Comparison of ENCODE assay signal across 8 cellular contexts in the genomic region with DNA sequence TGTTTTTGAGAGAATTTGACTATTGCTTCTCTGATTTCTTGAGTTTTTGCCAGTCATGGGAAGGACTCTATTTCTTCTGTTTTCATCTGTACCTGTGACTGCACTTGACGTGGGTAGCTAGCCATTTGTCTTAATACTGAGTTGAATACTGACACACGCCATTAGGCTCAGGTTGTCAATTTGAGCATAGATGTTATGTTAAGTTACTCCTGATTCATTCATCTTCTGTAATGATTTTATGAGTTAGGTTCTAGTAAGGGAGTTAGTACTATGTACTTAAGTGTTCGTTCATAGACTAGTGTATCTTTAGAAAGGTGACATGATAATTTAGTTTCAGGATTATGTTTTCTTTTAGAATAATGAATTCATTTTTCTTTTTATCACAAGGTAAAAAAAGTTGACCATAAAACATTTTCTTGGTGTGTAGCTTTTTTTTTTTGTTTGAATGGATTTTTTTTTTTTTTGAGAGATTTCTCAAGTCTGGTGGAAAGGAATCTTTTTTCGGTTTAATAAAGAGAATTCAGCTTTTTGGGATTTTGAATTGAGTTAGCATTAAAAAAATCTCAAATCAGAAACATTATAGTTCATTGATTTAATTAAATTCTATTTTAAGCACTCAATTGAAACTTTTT. TPM values are rescaled to one million over a fixed set of nuclear protein-coding genes. Genes with fewer than 3 reads are reported as not detected.
A peak's percentile ranks its signal among the peaks of the same experiment; 100 is the strongest.
DNase-seq lines count a peak whose midpoint lies in the region; ATAC-seq, FAIRE-seq and TF ChIP-seq lines count a peak whose summit lies in the region.

No MANE protein-coding gene starts in this region.

- H3K27ac ChIP-seq in left ventricle myocardium inferior (replicated peaks) (peak overlapping the region; percentile 77), HepG2 (ENCODE audit: extremely low read length, insufficient read depth, low read length) (peak overlapping the region; percentile 87), vagina (peak overlapping the region; percentile 78)

- peaks cover 2% of the 10 kb centered on the region for H3K36me3 Mint-ChIP-seq in activated naive CD8-positive, alpha-beta T cell treated with anti-CD3 and anti-CD28 coated beads, Interleukin-2, amount 50 U/mL, for 24 hours (ENCODE audit: low read depth)

- H3K36me3 ChIP-seq in left ventricle myocardium inferior (no peaks in the 10 kb centered on the region), HepG2 (replicated peaks in 1 of 2; ENCODE audit: control insufficient read depth in 1 of 2, insufficient read depth in 2 of 2, low read length in 2 of 2) (peaks cover 0 to 10% of the 10 kb centered on the region in 2 experiments; a peak in 2 of 5 replicates), vagina (no peaks in the 10 kb centered on the region)

- peaks cover 79% of the 10 kb centered on the region for H3K27me3 Mint-ChIP-seq in activated naive CD8-positive, alpha-beta T cell treated with anti-CD3 and anti-CD28 coated beads, Interleukin-2, amount 50 U/mL, for 24 hours

- POLR2A ChIA-PET in HepG2 (lab: Yijun Ruan, JAX): interaction anchor here (0.7 to 2.2 kb wide), 7 partner anchors 21 to 446 kb away, joined by 3 to 9 read pairs (median 5); no protein-coding TSS in a partner anchor

- TF ChIP-seq POLR2A in HepG2 (IDR thresholded peaks at IDR 0.05; ENCODE audit: insufficient read depth in 1 of 2, low read depth in 2 of 2, low read length in 2 of 2) (no peak), vagina (IDR thresholded peaks at IDR 0.05) (no peak)

- H3K4me2 ChIP-seq in HepG2 (ENCODE audit: low read depth, low read length): peak overlapping the region; percentile 87

- H3K27me3 ChIP-seq in left ventricle myocardium inferior (ENCODE audit: low read depth) (no peaks in the 10 kb centered on the region), HepG2 (ENCODE audit: control insufficient read depth in 1 of 2, insufficient read depth in 2 of 2, low read length in 2 of 2) (no peaks in the 10 kb centered on the region; a peak in 1 of 5 replicates), vagina (no peaks in the 10 kb centered on the region)

- 3% methylated on average over 4 of the region's 4 CpGs for WGBS in HepG2 (ENCODE audit: low lambda C conversion rate)

- H3K4me1 Mint-ChIP-seq in activated naive CD8-positive, alpha-beta T cell treated with anti-CD3 and anti-CD28 coated beads, Interleukin-2, amount 50 U/mL, for 24 hours: peaks cover 38% of the 10 kb centered on the region

- ATAC-seq in Right ventricle myocardium superior (ENCODE audit: poor library complexity): no peak
- no peak for ATAC-seq in activated naive CD8-positive, alpha-beta T cell treated with anti-CD3 and anti-CD28 coated beads, Interleukin-2, amount 50 U/mL, for 24 hours
- ATAC-seq in HepG2: no peak
- ATAC-seq in GM19397 (IDR thresholded peaks at IDR 0.05; ENCODE audit: unreplicated experiment): no peak
- no peak for ATAC-seq in GM21619 (IDR thresholded peaks at IDR 0.05; ENCODE audit: unreplicated experiment)

- no peak for TF ChIP-seq CTCF in left ventricle myocardium inferior (IDR thresholded peaks at IDR 0.05; ENCODE audit: borderline replicate concordance)
- TF ChIP-seq CTCF in HepG2 (CRISPR knock-in tag; IDR thresholded peaks at IDR 0.05): no peak
- no peak for TF ChIP-seq CTCF in vagina (IDR thresholded peaks at IDR 0.05)

- H4K20me1 ChIP-seq in HepG2 (ENCODE audit: insufficient read depth, low read length): peaks cover 57% of the 10 kb centered on the region

- DNase-seq in left ventricle myocardium inferior (no peak), Right ventricle myocardium superior (no peak), HepG2 (ENCODE audit: low spot score) (no peak), vagina (ENCODE audit: extremely low spot score in 2 of 2) (no peak)
- no peak for DNase-seq in activated naive CD8-positive, alpha-beta T cell treated with anti-CD3 and anti-CD28 coated beads, Interleukin-2, amount 50 U/mL, for 24 hours
- no peak for DNase-seq in activated CD4-positive, CD25-positive, alpha-beta regulatory T cell treated with anti-CD3 and anti-CD28 coated beads, Interleukin-2, amount 50 U/mL, for 72 hours

- H3K27ac Mint-ChIP-seq in activated naive CD8-positive, alpha-beta T cell treated with anti-CD3 and anti-CD28 coated beads, Interleukin-2, amount 50 U/mL, for 24 hours: no peak overlapping the region

- intact Hi-C loops in left ventricle myocardium inferior (cut with micrococcal nuclease): no loop called here
- intact Hi-C loops in Right ventricle myocardium superior (cut with DNase I): no loop called here
- intact Hi-C loops in HepG2 (cut with micrococcal nuclease; ENCODE audit: unreplicated experiment): loop anchor here (1.0 to 5.0 kb wide), 6 partner anchors 66 to 326 kb away; no protein-coding TSS in a partner anchor
- intact Hi-C loops in vagina (cut with DNase I): loop anchor here (5.0 kb wide), 1 partner anchor 1394 kb away; no protein-coding TSS in a partner anchor

- H3K9ac ChIP-seq in HepG2 (ENCODE audit: insufficient read depth, low read depth, low read length): peak overlapping the region; percentile 85

- CTCF ChIA-PET in HepG2 (lab: Yijun Ruan, JAX; ENCODE audit: low intra/inter-chr PET ratio, low total read pairs): no interaction called here

- peaks cover 78% of the 10 kb centered on the region for H3K4me1 ChIP-seq in left ventricle myocardium inferior
- H3K4me1 ChIP-seq in HepG2 (ENCODE audit: insufficient read depth, low read length): peaks cover 57% of the 10 kb centered on the region
- H3K4me1 ChIP-seq in vagina: peaks cover 30% of the 10 kb centered on the region

- BruUV-seq in HepG2 (replicated peaks; lab: Mats Ljungman, UMichigan): no TSS peak

- TF ChIP-seq EP300 in HepG2 (IDR thresholded peaks at IDR 0.05; ENCODE audit: low read depth in 2 of 2, low read length in 2 of 2) (no peak), HepG2 (CRISPR knock-in tag; IDR thresholded peaks at IDR 0.05; ENCODE audit: borderline replicate concordance) (no peak)

- in situ Hi-C loops in HepG2 (cut with HindIII; ENCODE audit: extremely low pct_ligation_motif_present, low pct_unique_long_range_greater_than_20kb): no loop called here

- no peaks in the 10 kb centered on the region for H3K9me3 Mint-ChIP-seq in activated naive CD8-positive, alpha-beta T cell treated with anti-CD3 and anti-CD28 coated beads, Interleukin-2, amount 50 U/mL, for 24 hours

- FAIRE-seq in HepG2 (lab: Jason Lieb, UNC): no peak

- peak overlapping the region; percentile 87 for H3K4me3 ChIP-seq in left ventricle myocardium inferior
- peak overlapping the region; percentile 78 to 100 (median 95) for H3K4me3 ChIP-seq in HepG2 (replicated peaks in 1 of 3; ENCODE audit: insufficient read depth in 1 of 3, low read depth in 2 of 3, low read length in 3 of 3)
- H3K4me3 ChIP-seq in vagina: peak overlapping the region; percentile 54 to 78

- peaks cover 64% of the 10 kb centered on the region for H3K79me2 ChIP-seq in HepG2 (ENCODE audit: insufficient read depth, low read length)

- no peak overlapping the region for H2AFZ ChIP-seq in HepG2 (ENCODE audit: low read length)

- peak overlapping the region; percentile 76 for H3K4me3 Mint-ChIP-seq in activated naive CD8-positive, alpha-beta T cell treated with anti-CD3 and anti-CD28 coated beads, Interleukin-2, amount 50 U/mL, for 24 hours

- H3K9me3 ChIP-seq in left ventricle myocardium inferior (replicated peaks): no peaks in the 10 kb centered on the region
- H3K9me3 ChIP-seq in HepG2 (ENCODE audit: low read length): no peaks in the 10 kb centered on the region
- no peaks in the 10 kb centered on the region for H3K9me3 ChIP-seq in vagina

- TF ChIP-seq RAD21 in HepG2 (CRISPR knock-in tag; IDR thresholded peaks at IDR 0.05): no peak

TF ChIP-seq in HepG2, 621 proteins besides CTCF, POLR2A, EP300 and RAD21:
- TF ChIP-seq KDM4B (CRISPR knock-in tag; IDR thresholded peaks at IDR 0.05) (no peak), TGIF2 (CRISPR knock-in tag; IDR thresholded peaks at IDR 0.05) (peak; percentile 46; the same call in 1 of the 2 replicates), SAP130 (CRISPR knock-in tag; IDR thresholded peaks at IDR 0.05; ENCODE audit: low read depth) (peak; percentile 47), ZNF816 (CRISPR knock-in tag; IDR thresholded peaks at IDR 0.05; ENCODE audit: borderline replicate concordance) (0 out of 2 replicates have a peak, but pooled peaks have one; percentile 50), NFE2L2 (IDR thresholded peaks at IDR 0.05; ENCODE audit: low read length) (peak; percentile 43; the same call in 1 of the 2 replicates), POLR2AphosphoS2 (IDR thresholded peaks at IDR 0.05; ENCODE audit: low read depth, low read length) (no peak), LCORL (IDR thresholded peaks at IDR 0.05) (no peak), LCORL (CRISPR knock-in tag; IDR thresholded peaks at IDR 0.05) (peak; percentile 21)

RNA-seq across cellular contexts. Expression of a gene that starts 1.7 kb away (rescaled TPM):
- total RNA-seq in left ventricle myocardium inferior: 54.9 TPM
- total RNA-seq in Right ventricle myocardium superior: 49.1 TPM
- 97.8 and 136 TPM in 2 replicates for total RNA-seq in HepG2 (2016; rRNA removed; fragmentation: Illumina TruSeq; extraction: Trizol)
- total RNA-seq in HepG2 (2016; cell fraction: cytosol; rRNA removed; fragmentation: Illumina TruSeq; extraction: Trizol; ENCODE audit: low read depth): 82.1 and 86.5 TPM in 2 replicates
- total RNA-seq in HepG2 (2016; cell fraction: insoluble cytoplasmic fraction; rRNA removed; fragmentation: Illumina TruSeq; extraction: Trizol): 90.9 and 138 TPM in 2 replicates
- total RNA-seq in HepG2 (2016; cell fraction: membrane; rRNA removed; fragmentation: Illumina TruSeq; extraction: Trizol): 67.9 and 80.5 TPM in 2 replicates
- 248 and 270 TPM in 2 replicates for total RNA-seq in HepG2 (2016; cell fraction: nucleus; rRNA removed; fragmentation: Illumina TruSeq; extraction: Trizol)
- polyA plus RNA-seq in HepG2 (2011; rRNA removed): 151 and 156 TPM in 2 replicates
- polyA plus RNA-seq in HepG2 (2011; cell fraction: cytosol; rRNA removed): 52.5 and 65.6 TPM in 2 replicates
- 488 and 509 TPM in 2 replicates for polyA plus RNA-seq in HepG2 (2011; cell fraction: nucleus; rRNA removed)
- polyA plus RNA-seq in HepG2 (2012): 141 and 152 TPM in 2 replicates
- 1.8 and 2.1 TPM in 2 replicates for polyA plus RNA-seq in HepG2 (2016; cell fraction: cytosol; fragmentation: Illumina TruSeq; extraction: Trizol; ENCODE audit: low read depth)
- 62.7 and 70.2 TPM in 2 replicates for polyA plus RNA-seq in HepG2 (2016; cell fraction: insoluble cytoplasmic fraction; fragmentation: Illumina TruSeq; extraction: Trizol; ENCODE audit: low read depth)
- polyA plus RNA-seq in HepG2 (2016; cell fraction: membrane; fragmentation: Illumina TruSeq; extraction: Trizol; ENCODE audit: low read depth): 7.1 and 7.2 TPM in 2 replicates
- 361 and 384 TPM in 2 replicates for polyA plus RNA-seq in HepG2 (2016; cell fraction: nucleus; fragmentation: Illumina TruSeq; extraction: Trizol; ENCODE audit: insufficient read depth, low read depth)
- polyA minus RNA-seq in HepG2 (2011; rRNA and poly(A)+ RNA removed; ENCODE audit: low replicate concordance): 24.6 and 223 TPM in 2 replicates
- polyA minus RNA-seq in HepG2 (2011; cell fraction: cytosol; rRNA and poly(A)+ RNA removed): 115 and 134 TPM in 2 replicates
- polyA minus RNA-seq in HepG2 (2011; cell fraction: nucleus; rRNA and poly(A)+ RNA removed): 847 and 897 TPM in 2 replicates
- total RNA-seq in vagina: 162 TPM

Comparison
In these comparisons a context has a peak if more than half of its experiments do, and no peak if none do; other contexts are left out.
1. intact Hi-C loops: an anchor here in HepG2 (1.0 to 5.0 kb wide) and vagina (5.0 kb wide); none called in left ventricle myocardium inferior and Right ventricle myocardium superior.